12 cellular contexts compared by ENCODE assay signal in genomic region chr13:43159007-43159406, GRCh38.
A peak's percentile ranks its signal among the peaks of the same experiment; 100 is the strongest.
DNase-seq lines count a peak whose midpoint lies in the region; ATAC-seq and TF ChIP-seq lines count a peak whose summit lies in the region.
"Had no signal": no experiment of that assay in that cellular context is flagged by ENCODE, and none has a peak within 500 bp of the region (broad histone marks: within the 10 kb centered on the region; RNA-seq: fewer than 3 reads in every experiment).

No MANE protein-coding gene starts in this region.

- no peak overlapping the region for H3K23ac ChIP-seq in trophoblast cell (ENCODE audit: low read length)

- no peak overlapping the region for H2AFZ ChIP-seq in trophoblast cell (ENCODE audit: insufficient read depth, low read length, poor library complexity)

- no peak overlapping the region for H4K8ac ChIP-seq in trophoblast cell (ENCODE audit: low read depth, low read length)

- no peak overlapping the region for H4K91ac ChIP-seq in trophoblast cell (ENCODE audit: low read depth, low read length)

- peaks cover 14 to 15% of the 10 kb centered on the region in 2 experiments for H3K4me1 ChIP-seq in trophoblast cell (ENCODE audit: control insufficient read depth in 1 of 2, insufficient read depth in 2 of 2, low read length in 2 of 2)
- H3K4me1 ChIP-seq: gastrocnemius medialis had no signal

- H3K4me3 ChIP-seq in trophoblast cell (ENCODE audit: low read depth, low read length), result no peak overlapping the region
- H3K4me3 ChIP-seq: gastrocnemius medialis had no signal

- no peak overlapping the region for H2BK5ac ChIP-seq in trophoblast cell (ENCODE audit: low read depth, low read length, poor library complexity)

- peak overlapping the region; percentile 11 for H2BK12ac ChIP-seq in trophoblast cell (ENCODE audit: low read length)

- ATAC-seq in GM21515 (IDR thresholded peaks at IDR 0.05; ENCODE audit: unreplicated experiment), result no peak
- ATAC-seq: gastrocnemius medialis had no signal

- no peak overlapping the region for H2AK5ac ChIP-seq in trophoblast cell (ENCODE audit: low read length)

- no peaks in the 10 kb centered on the region for H3K36me3 ChIP-seq in trophoblast cell (ENCODE audit: control insufficient read depth in 1 of 2, insufficient read depth in 2 of 2, low read length in 2 of 2)
- H3K36me3 ChIP-seq: gastrocnemius medialis had no signal

- no peak overlapping the region for H3K14ac ChIP-seq in trophoblast cell (ENCODE audit: low read length)

- H4K12ac ChIP-seq in trophoblast cell (ENCODE audit: low read depth, low read length), result no peak overlapping the region

- H3K4ac ChIP-seq in trophoblast cell (ENCODE audit: low read depth, low read length), result no peak overlapping the region

- no peak overlapping the region for H3K9ac ChIP-seq in trophoblast cell (ENCODE audit: low read length)

- TF ChIP-seq CTCF in GM12873 (IDR thresholded peaks at IDR 0.05; ENCODE audit: insufficient read depth, low read depth, low read length, missing control alignments), result peak; percentile 4

- H3K79me2 ChIP-seq in trophoblast cell (ENCODE audit: control insufficient read depth, insufficient read depth, low read length, poor library complexity), result no peaks in the 10 kb centered on the region

- H3K9me3 ChIP-seq in trophoblast cell (ENCODE audit: insufficient read depth, low read depth, low read length), result no peaks in the 10 kb centered on the region
- H3K9me3 ChIP-seq: gastrocnemius medialis had no signal

- WGBS in trophoblast cell (ENCODE audit: extremely low coverage, insufficient coverage, insufficient read length), result no CpG with 5 or more reads among the region's 3 CpGs

- no peaks in the 10 kb centered on the region for H3K27me3 ChIP-seq in trophoblast cell (ENCODE audit: insufficient read depth, low read length)
- H3K27me3 ChIP-seq: gastrocnemius medialis had no signal

- no peak overlapping the region for H2BK120ac ChIP-seq in trophoblast cell (ENCODE audit: insufficient read depth, low read length, poor library complexity)

- H3K79me1 ChIP-seq in trophoblast cell (ENCODE audit: low read length), result peaks cover 6% of the 10 kb centered on the region

- no peak overlapping the region for H3K4me2 ChIP-seq in trophoblast cell (ENCODE audit: low read length)

- no peak overlapping the region for H3K18ac ChIP-seq in trophoblast cell (ENCODE audit: low read length)

- DNase-seq in NCI-H345 (lab: John Stamatoyannopoulos, UW), result peak; percentile 75
- DNase-seq in fibroblast of gingiva (ENCODE audit: low read depth), result peak; percentile 42
- peak; percentile 38 to 70 for DNase-seq in trophoblast cell
- no peak for DNase-seq in cortex of kidney (lab: John Stamatoyannopoulos, UW)
- no peak for DNase-seq in NCI-H2029 (lab: John Stamatoyannopoulos, UW)
- no peak for DNase-seq in C1 segment of cervical spinal cord (lab: John Stamatoyannopoulos, UW)
- DNase-seq: activated CD4-positive, alpha-beta T cell treated with anti-CD3 and anti-CD28 coated beads, Interleukin-2, amount 50 U/mL, for 1 hour; gastrocnemius medialis; SHP77; stimulated activated CD4-positive, alpha-beta T cell treated with anti-CD3 and anti-CD28 coated beads, Interleukin-1b, Interleukin-23, amount 100 ng/mL, for 48 hours had no signal

- H3K27ac ChIP-seq in trophoblast cell (ENCODE audit: low read depth, low read length), result no peak overlapping the region
- H3K27ac ChIP-seq: gastrocnemius medialis had no signal

Comparison
In these comparisons a context has a peak if more than half of its experiments do, and no peak if none do; other contexts are left out.
1. DNase-seq: peak in NCI-H345 (single experiment), fibroblast of gingiva (single experiment) and trophoblast cell (2 of 2); none in cortex of kidney (single experiment), NCI-H2029 (single experiment) and C1 segment of cervical spinal cord (0 of 14).